In genomic region chr12:12379831-12380730, GRCh38 we compare ENCODE assay signal across 8 cellular contexts. TPM values are rescaled to one million over a fixed set of nuclear protein-coding genes. Genes with fewer than 3 reads are reported as not detected.
DNase-seq lines count a peak whose midpoint lies in the region; ATAC-seq and TF ChIP-seq lines count a peak whose summit lies in the region.

No MANE protein-coding gene starts in this region.

- DNase-seq in activated T-cell treated with anti-CD3 and anti-CD28 coated beads, Interleukin-2, amount 50 U/mL, for 1 hour = peak; percentile 29
- DNase-seq in activated T-cell treated with anti-CD3 and anti-CD28 coated beads, Interleukin-2, amount 50 U/mL, for 48 hours = no peak
- peak in 4 of 5 donors; percentile 36 to 87 (median 50) for DNase-seq in T-helper 1 cell
- DNase-seq in left ventricle myocardium superior = no peak
- no peak for DNase-seq in thyroid gland
- no peak for DNase-seq in foreskin melanocyte

- no peak for TF ChIP-seq CTCF in thyroid gland (IDR thresholded peaks at IDR 0.05)

- no peak overlapping the region for H3K4me3 ChIP-seq in thyroid gland (replicated peaks in 1 of 3)

- intact Hi-C loops in left ventricle myocardium superior (cut with micrococcal nuclease) (loop anchor here (5.0 kb wide), 1 partner anchor 277 kb away; no protein-coding TSS in a partner anchor), thyroid gland (cut with DNase I) (loop anchor here (5.0 kb wide), 3 partner anchors 182 to 327 kb away; partner anchors contain the start of gene DUSP16)

- ATAC-seq in left ventricle myocardium superior = peak; percentile 33
- no peak for ATAC-seq in HG02973 (IDR thresholded peaks at IDR 0.05; ENCODE audit: unreplicated experiment)
- no peak for ATAC-seq in HG03095 (IDR thresholded peaks at IDR 0.05; ENCODE audit: unreplicated experiment)

- no peaks in the 10 kb centered on the region for H3K9me3 ChIP-seq in thyroid gland

- peak overlapping the region in 2 of 3 donors; percentile 44 to 60 for H3K27ac ChIP-seq in thyroid gland

- WGBS in thyroid gland, 2 donors = 55 to 63% methylated on average over 4 of the region's 4 CpGs

- TF ChIP-seq POLR2A in thyroid gland (IDR thresholded peaks at IDR 0.05) = no peak

- no peaks in the 10 kb centered on the region for H3K27me3 ChIP-seq in thyroid gland

- peaks cover 0 to 6% of the 10 kb centered on the region in 2 donors for H3K4me1 ChIP-seq in thyroid gland

- no peaks in the 10 kb centered on the region for H3K36me3 ChIP-seq in thyroid gland

RNA-seq across cellular contexts. Expression of gene BORCS5, which starts 23.2 kb away (rescaled TPM):
- total RNA-seq in left ventricle myocardium superior (9.3 TPM), thyroid gland (10 to 100 TPM; 10.3 to 23.7 (median 19.6) TPM)

RNA-seq across cellular contexts. Expression of gene MANSC1, which starts 30.0 kb away (rescaled TPM):
- total RNA-seq in left ventricle myocardium superior (8.4 TPM), thyroid gland (10 to 100 TPM; 15.3 to 59.0 (median 37.5) TPM)

Comparison
In these comparisons a context has a peak if more than half of its experiments do, and no peak if none do; other contexts are left out.
1. DNase-seq: peak in activated T-cell treated with anti-CD3 and anti-CD28 coated beads, Interleukin-2, amount 50 U/mL, for 1 hour (single experiment) and T-helper 1 cell (4 of 5); none in activated T-cell treated with anti-CD3 and anti-CD28 coated beads, Interleukin-2, amount 50 U/mL, for 48 hours (0 of 2), left ventricle myocardium superior (single experiment), thyroid gland (0 of 2) and foreskin melanocyte (single experiment).